8 cellular contexts compared by ENCODE assay signal in genomic region chr2:84925724-84926376, GRCh38. TPM values are rescaled to one million over a fixed set of nuclear protein-coding genes. Genes with fewer than 3 reads are reported as not detected.
DNase-seq lines count a peak whose midpoint lies in the region; ATAC-seq and TF ChIP-seq lines count a peak whose summit lies in the region.

No MANE protein-coding gene starts in this region.

- H3K9me3 Mint-ChIP-seq in activated naive CD4-positive, alpha-beta T cell treated with anti-CD3 and anti-CD28 coated beads, Interleukin-2, amount 50 U/mL, for 24 hours = no peaks in the 10 kb centered on the region

- no peaks in the 10 kb centered on the region for H3K27me3 Mint-ChIP-seq in activated naive CD4-positive, alpha-beta T cell treated with anti-CD3 and anti-CD28 coated beads, Interleukin-2, amount 50 U/mL, for 24 hours

- intact Hi-C loops in Right ventricle myocardium superior (cut with DNase I) (loop anchor here (5.0 to 10.0 kb wide), 2 partner anchors 379 to 429 kb away; no protein-coding TSS in a partner anchor), posterior vena cava (cut with DNase I) (no loop called here), upper lobe of right lung (cut with DNase I) (no loop called here)

- H3K4me3 ChIP-seq in GM12864 (ENCODE audit: low read depth, low read length) (peak overlapping the region; percentile 80), SK-N-SH (ENCODE audit: low read depth in 2 of 2, low read length in 1 of 2) (peak overlapping the region; percentile 51 to 60), upper lobe of right lung (peak overlapping the region; percentile 49)

- no peaks in the 10 kb centered on the region for H3K36me3 ChIP-seq in SK-N-SH (replicated peaks in 1 of 2; ENCODE audit: control insufficient read depth in 1 of 2, insufficient read depth in 2 of 2, low read length in 1 of 2)
- no peaks in the 10 kb centered on the region for H3K36me3 ChIP-seq in upper lobe of right lung

- peaks cover 7% of the 10 kb centered on the region; the same call in 1 of the 2 replicates for H3K79me2 ChIP-seq in SK-N-SH (ENCODE audit: insufficient read depth)

- peak overlapping the region in 1 of 2 experiments; percentile 36; a peak in 2 of 4 replicates for H3K27ac ChIP-seq in SK-N-SH (ENCODE audit: low read depth in 2 of 2, low read length in 1 of 2)
- peak overlapping the region; percentile 15 for H3K27ac ChIP-seq in upper lobe of right lung

- H3K4me1 Mint-ChIP-seq in activated naive CD4-positive, alpha-beta T cell treated with anti-CD3 and anti-CD28 coated beads, Interleukin-2, amount 50 U/mL, for 24 hours = peaks cover 52% of the 10 kb centered on the region

- no peaks in the 10 kb centered on the region for H3K36me3 Mint-ChIP-seq in activated naive CD4-positive, alpha-beta T cell treated with anti-CD3 and anti-CD28 coated beads, Interleukin-2, amount 50 U/mL, for 24 hours

- H3K9me2 ChIP-seq in SK-N-SH = no peaks in the 10 kb centered on the region

- H2AFZ ChIP-seq in SK-N-SH (ENCODE audit: low read depth) = peak overlapping the region; percentile 65; the same call in 1 of the 2 replicates

- no peaks in the 10 kb centered on the region for H4K20me1 ChIP-seq in SK-N-SH (ENCODE audit: insufficient read depth)

- H3K27ac Mint-ChIP-seq in activated naive CD4-positive, alpha-beta T cell treated with anti-CD3 and anti-CD28 coated beads, Interleukin-2, amount 50 U/mL, for 24 hours = peak overlapping the region; percentile 98

- peak; percentile 80 for ATAC-seq in HG02623 (IDR thresholded peaks at IDR 0.05; ENCODE audit: unreplicated experiment)
- peak; percentile 95 for ATAC-seq in Right ventricle myocardium superior (ENCODE audit: poor library complexity)
- ATAC-seq in upper lobe of right lung = peak; percentile 97

- peak; percentile 95 for DNase-seq in GM12864 (ENCODE audit: low read depth)
- peak; percentile 81 for DNase-seq in NCI-H1092 treated with DMSO at 0.1 percent for 48 hours (lab: John Stamatoyannopoulos, UW)
- peak; percentile 87 for DNase-seq in SK-N-SH
- peak; percentile 98 for DNase-seq in Right ventricle myocardium superior
- DNase-seq in posterior vena cava (ENCODE audit: low spot score) = peak; percentile 97
- peak; percentile 98 for DNase-seq in upper lobe of right lung

- H3K27me3 ChIP-seq in SK-N-SH (ENCODE audit: insufficient read depth) (no peaks in the 10 kb centered on the region), upper lobe of right lung (no peaks in the 10 kb centered on the region)

- H3K4me3 Mint-ChIP-seq in activated naive CD4-positive, alpha-beta T cell treated with anti-CD3 and anti-CD28 coated beads, Interleukin-2, amount 50 U/mL, for 24 hours = peak overlapping the region; percentile 100

- POLR2A ChIA-PET in SK-N-SH (lab: Yijun Ruan, JAX) = interaction anchor here (1.8 kb wide), 1 partner anchor 20 kb away, joined by 9 read pairs; the partner anchor contains the start of gene TMSB10

- H3K9ac ChIP-seq in SK-N-SH = peak overlapping the region; percentile 37; the same call in 1 of the 2 replicates

- TF ChIP-seq EP300 in SK-N-SH (IDR thresholded peaks at IDR 0.05; ENCODE audit: borderline replicate concordance in 1 of 2, low read depth in 1 of 2, low read length in 1 of 2) = no peak

- H3K4me2 ChIP-seq in SK-N-SH = peak overlapping the region; percentile 82

- peaks cover 5 to 13% of the 10 kb centered on the region in 2 experiments; a peak in 2 of 4 replicates for H3K4me1 ChIP-seq in SK-N-SH (ENCODE audit: control insufficient read depth in 1 of 2, insufficient read depth in 2 of 2, low read depth in 1 of 2, low read length in 1 of 2)
- H3K4me1 ChIP-seq in upper lobe of right lung = peaks cover 24% of the 10 kb centered on the region

- TF ChIP-seq CTCF in GM12864 (IDR thresholded peaks at IDR 0.05; ENCODE audit: low read depth, low read length, missing control alignments) (peak; percentile 97), SK-N-SH (IDR thresholded peaks at IDR 0.05) (peak; percentile 96), upper lobe of right lung (IDR thresholded peaks at IDR 0.05) (peak; percentile 99)

- 5% methylated on average over 27 of the region's 34 CpGs for WGBS in SK-N-SH (ENCODE audit: low lambda C conversion rate)

- peaks cover 24% of the 10 kb centered on the region for H3F3A ChIP-seq in SK-N-SH (replicated peaks; ENCODE audit: insufficient read depth)

- CTCF ChIA-PET in SK-N-SH (lab: Yijun Ruan, JAX) = interaction anchor here (0.6 to 2.8 kb wide), 76 partner anchors 9 to 957 kb away, joined by 3 to 78 read pairs (median 7); partner anchors contain the start of genes KCMF1, TMSB10 and TRABD2A

- TF ChIP-seq RAD21 in SK-N-SH (IDR thresholded peaks at IDR 0.05; ENCODE audit: low read length) = peak; percentile 70

- H3K9me3 ChIP-seq in SK-N-SH (no peaks in the 10 kb centered on the region), upper lobe of right lung (no peaks in the 10 kb centered on the region)

TF ChIP-seq in SK-N-SH, 30 proteins besides CTCF, POLR2A, EP300 and RAD21 (continues in another document):
- TF ChIP-seq TCF12 (IDR thresholded peaks at IDR 0.05) = peak; percentile 41; the same call in 1 of the 2 replicates
- TF ChIP-seq RFX5 (IDR thresholded peaks at IDR 0.05; ENCODE audit: low read length) = no peak
- TF ChIP-seq MXI1 (IDR thresholded peaks at IDR 0.05; ENCODE audit: low read depth, low read length) = peak; percentile 66; the same call in 1 of the 2 replicates
- TF ChIP-seq GABPA (IDR thresholded peaks at IDR 0.05; ENCODE audit: low read depth) = no peak
- TF ChIP-seq EZH2phosphoT487 (IDR thresholded peaks at IDR 0.05; ENCODE audit: borderline replicate concordance, low read depth) = no peak
- peak; percentile 47; the same call in 1 of the 2 replicates for TF ChIP-seq POLR2AphosphoS5 (IDR thresholded peaks at IDR 0.05; ENCODE audit: low read depth, low read length)
- TF ChIP-seq IRF3 (IDR thresholded peaks at IDR 0.05; ENCODE audit: low read depth, low read length) = no peak
- TF ChIP-seq RCOR1 (IDR thresholded peaks at IDR 0.05; ENCODE audit: low read length) = peak; percentile 84
- TF ChIP-seq FOXM1 (IDR thresholded peaks at IDR 0.05; ENCODE audit: low read depth) = no peak
- peak; percentile 26; the same call in 1 of the 2 replicates for TF ChIP-seq REST (IDR thresholded peaks at IDR 0.05; ENCODE audit: low read depth, low read length)
- TF ChIP-seq CHD2 (IDR thresholded peaks at IDR 0.05; ENCODE audit: low read length, partially characterized antibody) = peak; percentile 69
- TF ChIP-seq ELF1 (IDR thresholded peaks at IDR 0.05) = no peak
- peak; percentile 97 for TF ChIP-seq NFIC (IDR thresholded peaks at IDR 0.05; ENCODE audit: borderline replicate concordance)
- peak; percentile 61; the same call in 1 of the 2 replicates for TF ChIP-seq FOXJ3 (CRISPR knock-in tag; IDR thresholded peaks at IDR 0.05)

RNA-seq across cellular contexts. Expression of gene TMSB10, which starts 20.4 kb away (rescaled TPM):
- 3,924 and 7,920 TPM in 2 replicates for polyA plus RNA-seq in SK-N-SH (2012; rRNA removed)
- polyA plus RNA-seq in SK-N-SH (2012; cell fraction: cytosol; rRNA removed) = 5,618 and 8,173 TPM in 2 replicates
- 1,784 and 3,464 TPM in 2 replicates for polyA plus RNA-seq in SK-N-SH (2012; cell fraction: nucleus; rRNA removed)
- total RNA-seq in Right ventricle myocardium superior (417 TPM), posterior vena cava (1,000 to 10,000 TPM; 1,249 to 1,274 TPM), upper lobe of right lung (1,558 TPM)

RNA-seq across cellular contexts. Expression of gene TRABD2A, which starts 45.0 kb away (rescaled TPM):
- polyA plus RNA-seq in SK-N-SH (2012; rRNA removed) = 3.0 and 3.8 TPM in 2 replicates
- 2.4 and 3.6 TPM in 2 replicates for polyA plus RNA-seq in SK-N-SH (2012; cell fraction: cytosol; rRNA removed)
- polyA plus RNA-seq in SK-N-SH (2012; cell fraction: nucleus; rRNA removed) = 2.2 TPM in 2 replicates
- total RNA-seq in Right ventricle myocardium superior (0.56 TPM), posterior vena cava (1 to 10 TPM; 1.0 to 2.6 TPM), upper lobe of right lung (6.5 TPM)

RNA-seq across cellular contexts. Expression of gene KCMF1, which starts 45.1 kb away (rescaled TPM):
- polyA plus RNA-seq in SK-N-SH (2012; rRNA removed) = 37.0 and 51.2 TPM in 2 replicates
- 51.9 and 60.8 TPM in 2 replicates for polyA plus RNA-seq in SK-N-SH (2012; cell fraction: cytosol; rRNA removed)
- polyA plus RNA-seq in SK-N-SH (2012; cell fraction: nucleus; rRNA removed) = 13.7 and 27.2 TPM in 2 replicates
- total RNA-seq in Right ventricle myocardium superior (83.3 TPM), posterior vena cava (10 to 100 TPM; 56.9 to 73.4 TPM), upper lobe of right lung (72.9 TPM)
